Comparison of ENCODE assay signal across 9 cellular contexts in the genomic region with DNA sequence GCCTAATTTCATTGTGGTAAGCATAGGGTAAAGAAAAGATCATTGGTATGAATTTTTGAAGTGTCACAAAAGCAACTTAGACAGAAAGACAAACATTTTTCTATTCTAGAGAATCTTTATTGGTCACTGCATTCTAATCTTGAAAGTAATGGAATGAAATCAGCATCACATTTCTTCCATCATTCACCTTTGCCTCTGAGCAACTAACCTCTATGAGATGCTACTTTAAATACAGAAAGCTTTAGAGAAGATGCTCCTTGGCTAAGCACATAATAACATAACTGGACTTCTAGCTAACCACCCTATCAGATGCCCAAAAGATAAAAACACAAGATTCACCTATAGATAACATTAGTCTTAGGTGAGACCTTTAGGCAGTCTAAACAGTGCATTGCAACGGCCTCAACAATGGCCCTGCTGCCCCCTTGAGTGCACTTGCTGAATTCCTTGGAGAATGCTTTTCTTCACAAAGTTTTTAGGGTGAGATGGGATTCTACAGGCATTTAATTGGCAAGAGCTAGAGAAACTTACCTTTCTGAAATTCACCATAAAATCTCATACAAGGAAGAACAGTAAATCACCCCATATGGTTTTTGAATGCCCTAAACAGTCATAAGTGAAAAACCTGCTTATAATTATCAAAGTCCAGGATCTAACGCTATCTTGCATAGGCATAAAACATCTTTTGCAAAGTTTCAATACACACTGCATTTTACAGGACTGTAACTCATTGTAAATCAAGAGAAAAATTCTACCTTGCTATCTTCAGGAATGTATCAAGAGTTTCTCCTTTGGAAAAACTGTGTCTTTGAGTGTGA.
A peak's percentile ranks its signal among the peaks of the same experiment; 100 is the strongest.
DNase-seq lines count a peak whose midpoint lies in the region; ATAC-seq and TF ChIP-seq lines count a peak whose summit lies in the region.
"Had no signal": no experiment of that assay in that cellular context is flagged by ENCODE, and none has a peak within 500 bp of the region (broad histone marks: within the 10 kb centered on the region; RNA-seq: fewer than 3 reads in every experiment).

No MANE protein-coding gene starts in this region.

- no peak for ATAC-seq in GM21390 (IDR thresholded peaks at IDR 0.05; ENCODE audit: unreplicated experiment)
- no peak for ATAC-seq in HG03025 (IDR thresholded peaks at IDR 0.05; ENCODE audit: low FRiP score, unreplicated experiment)

- H2AFZ ChIP-seq in smooth muscle cell (ENCODE audit: low read depth), result no peak overlapping the region

- H3K36me3 Mint-ChIP-seq in chondrocyte (ENCODE audit: low read depth), result no peaks in the 10 kb centered on the region
- H3K36me3 Mint-ChIP-seq: CD4-positive, CD25-positive, alpha-beta regulatory T cell had no signal

- H3K36me3 ChIP-seq in MG63 (no peaks in the 10 kb centered on the region), smooth muscle cell (ENCODE audit: low read depth) (no peaks in the 10 kb centered on the region)

- no peak overlapping the region for H3K9ac ChIP-seq in smooth muscle cell (ENCODE audit: low read depth)

- peaks cover 13% of the 10 kb centered on the region for H3K27me3 Mint-ChIP-seq in chondrocyte (ENCODE audit: low read depth)

- WGBS in smooth muscle cell (ENCODE audit: low lambda C conversion rate), result 52% methylated on average over 2 of the region's 2 CpGs

- no peaks in the 10 kb centered on the region for H3K4me1 Mint-ChIP-seq in chondrocyte (ENCODE audit: low read depth)
- H3K4me1 Mint-ChIP-seq: CD4-positive, CD25-positive, alpha-beta regulatory T cell had no signal

- no peak overlapping the region for H3K4me3 Mint-ChIP-seq in chondrocyte (ENCODE audit: unreplicated experiment)
- H3K4me3 Mint-ChIP-seq: CD4-positive, CD25-positive, alpha-beta regulatory T cell had no signal

- no peak overlapping the region for H3K4me2 ChIP-seq in smooth muscle cell

- H3K79me2 ChIP-seq in smooth muscle cell (ENCODE audit: low read depth), result no peaks in the 10 kb centered on the region

- TF ChIP-seq CTCF in chondrocyte (IDR thresholded peaks at IDR 0.05), result peak; percentile 62
- peak; percentile 41 for TF ChIP-seq CTCF in smooth muscle cell (IDR thresholded peaks at IDR 0.05; ENCODE audit: borderline replicate concordance, insufficient read depth, poor library complexity, severe bottlenecking)

- no peak overlapping the region for H3K27ac Mint-ChIP-seq in chondrocyte (ENCODE audit: unreplicated experiment)
- H3K27ac Mint-ChIP-seq: CD4-positive, CD25-positive, alpha-beta regulatory T cell had no signal

- H3K4me3 ChIP-seq in MG63 (no peak overlapping the region), smooth muscle cell (no peak overlapping the region)

- no peaks in the 10 kb centered on the region; the same call in 1 of the 2 replicates for H3K9me3 ChIP-seq in MG63
- H3K9me3 ChIP-seq in smooth muscle cell (replicated peaks; ENCODE audit: low read depth), result no peaks in the 10 kb centered on the region

- no peaks in the 10 kb centered on the region for H3F3A ChIP-seq in smooth muscle cell (ENCODE audit: low read depth)

- no peaks in the 10 kb centered on the region for H3K4me1 ChIP-seq in smooth muscle cell (ENCODE audit: low read depth)

- H3K27me3 ChIP-seq in MG63, result no peaks in the 10 kb centered on the region
- H3K27me3 ChIP-seq in smooth muscle cell (ENCODE audit: low read depth), result no peaks in the 10 kb centered on the region

- no peaks in the 10 kb centered on the region for H4K20me1 ChIP-seq in smooth muscle cell (ENCODE audit: low read depth)

- H3K27ac ChIP-seq in smooth muscle cell (ENCODE audit: low read depth), result no peak overlapping the region

- DNase-seq in NCI-H82 (lab: John Stamatoyannopoulos, UW) (peak; percentile 53), NCI-H82 treated with DMSO at 0.1 percent for 48 hours (lab: John Stamatoyannopoulos, UW; ENCODE audit: unreplicated experiment) (no peak), MG63 (peak; percentile 3), chondrocyte (ENCODE audit: low spot score) (no peak), smooth muscle cell (lab: John Stamatoyannopoulos, UW; ENCODE audit: unreplicated experiment) (no peak), cortex of kidney (lab: John Stamatoyannopoulos, UW) (no peak)
- DNase-seq: CD4-positive, CD25-positive, alpha-beta regulatory T cell had no signal

- H3K9me3 Mint-ChIP-seq in chondrocyte (ENCODE audit: low read depth), result no peaks in the 10 kb centered on the region

Comparison
In these comparisons a context has a peak if more than half of its experiments do, and no peak if none do; other contexts are left out.
1. DNase-seq: peak in NCI-H82 (single experiment) and MG63 (single experiment); none in NCI-H82 treated with DMSO at 0.1 percent for 48 hours (single experiment), chondrocyte (single experiment), smooth muscle cell (single experiment) and cortex of kidney (single experiment).